Comparison of ENCODE assay signal across 8 cellular contexts in genomic region chr2:23404426-23404825, GRCh38. TPM values are rescaled to one million over a fixed set of nuclear protein-coding genes. Genes with fewer than 3 reads are reported as not detected.
A peak's percentile ranks its signal among the peaks of the same experiment; 100 is the strongest.
DNase-seq lines count a peak whose midpoint lies in the region; ATAC-seq, FAIRE-seq and TF ChIP-seq lines count a peak whose summit lies in the region.

No MANE protein-coding gene starts in this region.

- H3K9me3 ChIP-seq in kidney (ENCODE audit: control insufficient read depth in 1 of 2, low read length in 2 of 2), result no peaks in the 10 kb centered on the region

- DNase-seq in ELR (ENCODE audit: low read depth) (peak; percentile 86), KG1 (lab: John Stamatoyannopoulos, UW) (peak; percentile 37), RPMI7951 (ENCODE audit: low read depth) (peak; percentile 77), naive B cell (no peak), kidney (no peak)
- DNase-seq in activated T-helper 2 cell treated with anti-CD3 and anti-CD28 coated beads, Interferon-gamma antibody, Interleukin-2, Interleukin-4, amounts not matched to agents 10 μg/mL and 5 μg/mL and 100 μg/mL, durations not matched to agents 14 hours and 24 hours and 36 hours (ENCODE audit: low spot score), result no peak

- H3K4me1 Mint-ChIP-seq in naive B cell, result peaks cover 11 to 18% (median 17%) of the 10 kb centered on the region in 3 donors
- H3K4me1 Mint-ChIP-seq in activated T-helper 2 cell treated with anti-CD3 and anti-CD28 coated beads, Interferon-gamma antibody, Interleukin-2, Interleukin-4, amounts not matched to agents 10 μg/mL and 5 μg/mL and 100 μg/mL, durations not matched to agents 14 hours and 24 hours and 36 hours (ENCODE audit: low read depth), result peaks cover 7% of the 10 kb centered on the region

- no peaks in the 10 kb centered on the region for H3K36me3 Mint-ChIP-seq in naive B cell
- no peaks in the 10 kb centered on the region for H3K36me3 Mint-ChIP-seq in activated T-helper 2 cell treated with anti-CD3 and anti-CD28 coated beads, Interferon-gamma antibody, Interleukin-2, Interleukin-4, amounts not matched to agents 10 μg/mL and 5 μg/mL and 100 μg/mL, durations not matched to agents 14 hours and 24 hours and 36 hours (ENCODE audit: low read depth)

- ATAC-seq in GM21723 (IDR thresholded peaks at IDR 0.05; ENCODE audit: unreplicated experiment), result peak; percentile 74
- ATAC-seq in esophagus mucosa, result peak; percentile 54
- ATAC-seq in naive B cell (ENCODE audit: low read depth in 2 of 2), result peak; percentile 67 to 68

- no peak for FAIRE-seq in kidney (lab: Jason Lieb, UNC)

- H3K4me1 ChIP-seq in kidney (ENCODE audit: control insufficient read depth in 1 of 2, insufficient read depth in 1 of 2, low read depth in 1 of 2, low read length in 2 of 2), result no peaks in the 10 kb centered on the region

- intact Hi-C loops in activated T-helper 2 cell treated with anti-CD3 and anti-CD28 coated beads, Interferon-gamma antibody, Interleukin-2, Interleukin-4, amounts not matched to agents 10 μg/mL and 5 μg/mL and 100 μg/mL, durations not matched to agents 14 hours and 24 hours and 36 hours (cut with micrococcal nuclease), result no loop called here
- intact Hi-C loops in kidney (cut with DNase I), result no loop called here

- H3K36me3 ChIP-seq in kidney (ENCODE audit: control insufficient read depth in 1 of 2, insufficient read depth in 2 of 2, low read length in 2 of 2), result no peaks in the 10 kb centered on the region

- peaks cover 3 to 16% (median 11%) of the 10 kb centered on the region in 3 donors for H3K27me3 Mint-ChIP-seq in naive B cell
- H3K27me3 Mint-ChIP-seq in activated T-helper 2 cell treated with anti-CD3 and anti-CD28 coated beads, Interferon-gamma antibody, Interleukin-2, Interleukin-4, amounts not matched to agents 10 μg/mL and 5 μg/mL and 100 μg/mL, durations not matched to agents 14 hours and 24 hours and 36 hours (ENCODE audit: low read depth), result peaks cover 5% of the 10 kb centered on the region

- TF ChIP-seq CTCF in kidney (IDR thresholded peaks at IDR 0.05; ENCODE audit: borderline replicate concordance, extremely low read depth, insufficient read depth), result no peak

- H3K9ac ChIP-seq in kidney (ENCODE audit: low read length in 2 of 2), result no peak overlapping the region

- H3K27ac ChIP-seq in kidney (ENCODE audit: low read depth in 2 of 2, low read length in 2 of 2), result no peak overlapping the region

- H3K27ac Mint-ChIP-seq in naive B cell, result peak overlapping the region in 4 of 6 donors; percentile 22 to 75 (median 40)
- no peak overlapping the region for H3K27ac Mint-ChIP-seq in activated T-helper 2 cell treated with anti-CD3 and anti-CD28 coated beads, Interferon-gamma antibody, Interleukin-2, Interleukin-4, amounts not matched to agents 10 μg/mL and 5 μg/mL and 100 μg/mL, durations not matched to agents 14 hours and 24 hours and 36 hours

- H3K4me3 Mint-ChIP-seq in naive B cell, result peak overlapping the region; percentile 42 to 90 (median 66)
- H3K4me3 Mint-ChIP-seq in activated T-helper 2 cell treated with anti-CD3 and anti-CD28 coated beads, Interferon-gamma antibody, Interleukin-2, Interleukin-4, amounts not matched to agents 10 μg/mL and 5 μg/mL and 100 μg/mL, durations not matched to agents 14 hours and 24 hours and 36 hours (ENCODE audit: low read depth), result no peak overlapping the region

- no peak overlapping the region for H3K4me3 ChIP-seq in kidney (ENCODE audit: low read length in 2 of 2)

- no peaks in the 10 kb centered on the region for H3K9me3 Mint-ChIP-seq in naive B cell
- no peaks in the 10 kb centered on the region for H3K9me3 Mint-ChIP-seq in activated T-helper 2 cell treated with anti-CD3 and anti-CD28 coated beads, Interferon-gamma antibody, Interleukin-2, Interleukin-4, amounts not matched to agents 10 μg/mL and 5 μg/mL and 100 μg/mL, durations not matched to agents 14 hours and 24 hours and 36 hours

RNA-seq across cellular contexts. Expression of gene KLHL29, which starts 19.4 kb away (rescaled TPM):
- total RNA-seq in RPMI7951 (2014; rRNA removed; shearing (Covaris generic)), result 0.78 and 0.84 TPM in 2 replicates
- total RNA-seq in esophagus mucosa (3.6 TPM), kidney (10.5 TPM)
- polyA plus RNA-seq in naive B cell (ENCODE audit: low read depth in 6 of 6) (under 1 TPM in 4 of 6 donors, not detected in 2; 0.08 to 0.50 (median 0.28) TPM), kidney (ENCODE audit: insufficient read depth, low read depth, low replicate concordance) (1.5 TPM)
- 3.0 and 3.4 TPM in 2 replicates for total RNA-seq in activated T-helper 2 cell treated with anti-CD3 and anti-CD28 coated beads, Interferon-gamma antibody, Interleukin-2, Interleukin-4, amounts not matched to agents 10 μg/mL and 5 μg/mL and 100 μg/mL, durations not matched to agents 14 hours and 24 hours and 36 hours

Comparison
In these comparisons a context has a peak if more than half of its experiments do, and no peak if none do; other contexts are left out.
1. DNase-seq: peak in ELR (single experiment), KG1 (single experiment) and RPMI7951 (single experiment); none in naive B cell (single experiment), activated T-helper 2 cell treated with anti-CD3 and anti-CD28 coated beads, Interferon-gamma antibody, Interleukin-2, Interleukin-4, amounts not matched to agents 10 μg/mL and 5 μg/mL and 100 μg/mL, durations not matched to agents 14 hours and 24 hours and 36 hours (single experiment) and kidney (single experiment).
2. Peak in every context shown above with its lines, with median percentiles within 50 percentile points of each other: ATAC-seq.